Comparison of ENCODE assay signal across 8 cellular contexts in the genomic region with DNA sequence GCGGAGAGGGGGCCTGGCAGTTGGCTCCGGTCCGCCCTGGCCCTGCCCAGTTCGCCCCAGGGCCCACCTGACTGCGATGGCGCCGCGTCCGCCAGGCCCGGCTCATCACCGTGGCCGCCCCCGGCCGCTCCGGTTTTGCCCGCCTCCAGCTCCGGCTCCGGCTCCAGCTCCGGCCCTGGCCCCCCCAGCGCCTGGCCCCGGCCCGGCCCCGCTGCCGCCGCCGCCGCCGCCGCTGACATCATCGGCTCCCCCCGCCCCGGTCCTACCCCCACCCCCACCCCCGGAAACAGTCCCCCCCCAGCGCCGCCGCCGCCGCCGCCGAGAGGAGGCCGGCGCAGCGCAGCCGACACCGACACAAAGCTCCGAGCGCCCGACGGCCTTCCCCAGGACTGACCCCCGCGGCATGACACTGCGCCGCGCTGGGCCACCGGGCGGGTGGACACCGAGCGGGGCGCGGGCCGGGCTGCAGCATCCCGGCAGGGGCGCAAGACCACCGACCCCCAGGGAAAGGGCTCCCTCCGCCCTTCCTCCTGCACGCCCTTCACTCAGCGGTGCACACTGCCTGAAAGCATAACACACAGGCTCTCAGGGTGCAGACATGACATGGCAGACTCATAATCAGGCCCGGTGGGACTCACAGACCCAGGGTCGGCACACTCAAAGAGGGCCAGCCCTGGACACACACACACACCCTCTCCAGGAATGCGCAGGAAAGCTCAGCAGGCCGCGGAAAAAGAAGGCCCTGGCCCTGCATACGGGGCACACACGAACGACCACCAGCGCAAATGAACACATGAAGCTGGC. TPM values are rescaled to one million over a fixed set of nuclear protein-coding genes. Genes with fewer than 3 reads are reported as not detected.
A peak's percentile ranks its signal among the peaks of the same experiment; 100 is the strongest.
DNase-seq lines count a peak whose midpoint lies in the region; ATAC-seq and TF ChIP-seq lines count a peak whose summit lies in the region.

A gene with protein sequence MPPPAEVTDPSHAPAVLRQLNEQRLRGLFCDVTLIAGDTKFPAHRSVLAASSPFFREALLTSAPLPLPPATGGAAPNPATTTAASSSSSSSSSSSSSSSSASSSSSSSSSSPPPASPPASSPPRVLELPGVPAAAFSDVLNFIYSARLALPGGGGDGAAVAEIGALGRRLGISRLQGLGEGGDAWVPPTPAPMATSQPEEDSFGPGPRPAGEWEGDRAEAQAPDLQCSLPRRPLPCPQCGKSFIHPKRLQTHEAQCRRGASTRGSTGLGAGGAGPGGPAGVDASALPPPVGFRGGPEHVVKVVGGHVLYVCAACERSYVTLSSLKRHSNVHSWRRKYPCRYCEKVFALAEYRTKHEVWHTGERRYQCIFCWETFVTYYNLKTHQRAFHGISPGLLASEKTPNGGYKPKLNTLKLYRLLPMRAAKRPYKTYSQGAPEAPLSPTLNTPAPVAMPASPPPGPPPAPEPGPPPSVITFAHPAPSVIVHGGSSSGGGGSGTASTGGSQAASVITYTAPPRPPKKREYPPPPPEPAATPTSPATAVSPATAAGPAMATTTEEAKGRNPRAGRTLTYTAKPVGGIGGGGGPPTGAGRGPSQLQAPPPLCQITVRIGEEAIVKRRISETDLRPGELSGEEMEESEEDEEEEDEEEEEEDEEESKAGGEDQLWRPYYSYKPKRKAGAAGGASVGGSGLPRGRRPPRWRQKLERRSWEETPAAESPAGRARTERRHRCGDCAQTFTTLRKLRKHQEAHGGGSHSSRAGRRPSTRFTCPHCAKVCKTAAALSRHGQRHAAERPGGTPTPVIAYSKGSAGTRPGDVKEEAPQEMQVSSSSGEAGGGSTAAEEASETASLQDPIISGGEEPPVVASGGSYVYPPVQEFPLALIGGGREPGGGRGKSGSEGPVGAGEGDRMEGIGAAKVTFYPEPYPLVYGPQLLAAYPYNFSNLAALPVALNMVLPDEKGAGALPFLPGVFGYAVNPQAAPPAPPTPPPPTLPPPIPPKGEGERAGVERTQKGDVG (minus strand): TSS at position 243 of the 804 bp plus-strand sequence. CDS start 12,830 bp downstream, outside the sequence.

- peaks cover 24% of the 10 kb centered on the region for H3K4me1 ChIP-seq in RWPE2 (ENCODE audit: insufficient read depth, poor library complexity, severe bottlenecking)
- peaks cover 39 to 57% (median 46%) of the 10 kb centered on the region in 4 donors for H3K4me1 ChIP-seq in upper lobe of left lung

- H3K36me3 ChIP-seq in RWPE2 (ENCODE audit: low read depth) (peaks cover 6% of the 10 kb centered on the region; the same call in 1 of the 2 replicates), upper lobe of left lung (no peaks in the 10 kb centered on the region)

- peak within 1 kb of the TSS; percentile 92 for H3K4me3 Mint-ChIP-seq in activated naive CD4-positive, alpha-beta T cell treated with anti-CD3 and anti-CD28 coated beads, Interleukin-2, amount 50 U/mL, for 24 hours

- WGBS in upper lobe of left lung, 2 donors, result 0 to 6% methylated on average over 2 to 9 of the region's 76 CpGs

- H3K27me3 Mint-ChIP-seq in activated naive CD4-positive, alpha-beta T cell treated with anti-CD3 and anti-CD28 coated beads, Interleukin-2, amount 50 U/mL, for 24 hours, result no peaks in the 10 kb centered on the region

- H3K27ac ChIP-seq in RWPE2 (ENCODE audit: poor library complexity, severe bottlenecking) (peak within 1 kb of the TSS; percentile 95), upper lobe of left lung (peak within 1 kb of the TSS; percentile 97 to 99 (median 98))

- no peaks in the 10 kb centered on the region for H3K9me3 Mint-ChIP-seq in activated naive CD4-positive, alpha-beta T cell treated with anti-CD3 and anti-CD28 coated beads, Interleukin-2, amount 50 U/mL, for 24 hours

- peaks cover 71% of the 10 kb centered on the region for H3K4me1 Mint-ChIP-seq in activated naive CD4-positive, alpha-beta T cell treated with anti-CD3 and anti-CD28 coated beads, Interleukin-2, amount 50 U/mL, for 24 hours

- DNase-seq in NCI-H2171 treated with DMSO at 0.1 percent for 48 hours (lab: John Stamatoyannopoulos, UW) (peak; percentile 63), NCI-H2171 (lab: John Stamatoyannopoulos, UW) (no peak), RWPE2 (ENCODE audit: low spot score) (no peak), glomerular visceral epithelial cell (ENCODE audit: extremely low spot score) (peak; percentile 61), nucleus accumbens (lab: John Stamatoyannopoulos, UW) (peak in 43 of 56 donors; percentile 29 to 79 (median 62)), upper lobe of left lung (peak; percentile 66 to 94)

- H3K4me3 ChIP-seq in RWPE2 (ENCODE audit: severe bottlenecking) (peak within 1 kb of the TSS; percentile 62), upper lobe of left lung (peak within 1 kb of the TSS; percentile 62 to 94 (median 86))

- TF ChIP-seq CTCF in RWPE2 (IDR thresholded peaks at IDR 0.05; ENCODE audit: poor library complexity, severe bottlenecking) (no peak), upper lobe of left lung (IDR thresholded peaks at IDR 0.05) (no peak)

- no peaks in the 10 kb centered on the region for H3K27me3 ChIP-seq in RWPE2 (ENCODE audit: insufficient read depth, poor library complexity, severe bottlenecking)
- no peaks in the 10 kb centered on the region for H3K27me3 ChIP-seq in upper lobe of left lung

- peak in 3 of 4 donors; percentile 58 to 81 (median 75) for TF ChIP-seq POLR2A in upper lobe of left lung (IDR thresholded peaks at IDR 0.05)

- no peak for ATAC-seq in RWPE2 (ENCODE audit: low read depth)
- peak in 1 of 2 donors; percentile 31 for ATAC-seq in upper lobe of left lung (ENCODE audit: low FRiP score in 2 of 2)
- ATAC-seq in HG03097 (IDR thresholded peaks at IDR 0.05; ENCODE audit: low FRiP score, unreplicated experiment), result no peak

- TF ChIP-seq EP300 in upper lobe of left lung (IDR thresholded peaks at IDR 0.05), result no peak

- H3K9me3 ChIP-seq in RWPE2 (ENCODE audit: severe bottlenecking) (no peaks in the 10 kb centered on the region), upper lobe of left lung (no peaks in the 10 kb centered on the region)

- no peaks in the 10 kb centered on the region for H3K36me3 Mint-ChIP-seq in activated naive CD4-positive, alpha-beta T cell treated with anti-CD3 and anti-CD28 coated beads, Interleukin-2, amount 50 U/mL, for 24 hours

- H3K27ac Mint-ChIP-seq in activated naive CD4-positive, alpha-beta T cell treated with anti-CD3 and anti-CD28 coated beads, Interleukin-2, amount 50 U/mL, for 24 hours, result peak within 1 kb of the TSS; percentile 96

RNA-seq across cellular contexts. Expression of the gene that starts here (rescaled TPM):
- 10 to 100 TPM; 54.4 to 90.1 (median 74.2) TPM for total RNA-seq in upper lobe of left lung

Comparison
In these comparisons a context has a peak if more than half of its experiments do, and no peak if none do; other contexts are left out.
1. DNase-seq: peak in NCI-H2171 treated with DMSO at 0.1 percent for 48 hours (single experiment), glomerular visceral epithelial cell (single experiment), nucleus accumbens (43 of 56) and upper lobe of left lung (2 of 2); none in NCI-H2171 (single experiment) and RWPE2 (single experiment).